In genomic region chr14:103509864-103510263, GRCh38 we compare ENCODE assay signal across 25 cellular contexts. TPM values are rescaled to one million over a fixed set of nuclear protein-coding genes. Genes with fewer than 3 reads are reported as not detected.
DNase-seq lines count a peak whose midpoint lies in the region; ATAC-seq and TF ChIP-seq lines count a peak whose summit lies in the region.
"Had no signal": no experiment of that assay in that cellular context is flagged by ENCODE, and none has a peak within 500 bp of the region (broad histone marks: within the 10 kb centered on the region; RNA-seq: fewer than 3 reads in every experiment).

No MANE protein-coding gene starts in this region.

- H3K27me3 ChIP-seq in right cardiac atrium (ENCODE audit: control insufficient read depth, insufficient read depth) (no peaks in the 10 kb centered on the region), thyroid gland (no peaks in the 10 kb centered on the region)
- H3K27me3 ChIP-seq: SJSA1 had no signal

- intact Hi-C loops in left cardiac atrium (cut with DNase I): no loop called here
- intact Hi-C loops in right cardiac atrium (cut with DNase I): no loop called here
- intact Hi-C loops in thyroid gland (cut with DNase I): no loop called here
- intact Hi-C loops in OCI-LY7 (cut with micrococcal nuclease; ENCODE audit: unreplicated experiment): no loop called here

- no peaks in the 10 kb centered on the region for H3K27me3 Mint-ChIP-seq in activated T-helper 17 cell treated with anti-CD3 and anti-CD28 coated beads, Interleukin-2, amount 50 U/mL, for 72 hours
- peaks cover 6% of the 10 kb centered on the region for H3K27me3 Mint-ChIP-seq in nephron progenitor cell (ENCODE audit: low read depth, poor library complexity)

- TF ChIP-seq CTCF in nephron progenitor cell (IDR thresholded peaks at IDR 0.05) (no peak), thyroid gland (IDR thresholded peaks at IDR 0.05) (no peak), coronary artery (IDR thresholded peaks at IDR 0.05) (no peak), OCI-LY7 (conservative IDR thresholded peaks at IDR 0.05; ENCODE audit: low read length) (no peak)

- H3K9me3 Mint-ChIP-seq in activated T-helper 17 cell treated with anti-CD3 and anti-CD28 coated beads, Interleukin-2, amount 50 U/mL, for 72 hours: no peaks in the 10 kb centered on the region
- no peaks in the 10 kb centered on the region for H3K9me3 Mint-ChIP-seq in nephron progenitor cell
- H3K9me3 Mint-ChIP-seq: GM23338 had no signal

- H3K27ac ChIP-seq in right cardiac atrium (ENCODE audit: low read length) (no peak overlapping the region), thyroid gland (peak overlapping the region in 2 of 3 donors; percentile 64 to 82), coronary artery (no peak overlapping the region), OCI-LY7 (ENCODE audit: low read depth, low read length, poor library complexity, severe bottlenecking) (no peak overlapping the region)
- H3K27ac ChIP-seq: C4-2B, KMS-11, SJSA1 had no signal

- ATAC-seq in left cardiac atrium (no peak), right cardiac atrium (no peak)
- no peak for ATAC-seq in activated T-helper 17 cell treated with anti-CD3 and anti-CD28 coated beads, Interleukin-2, amount 50 U/mL, for 72 hours (replicated peaks)
- ATAC-seq: Right ventricle myocardium inferior had no signal

- 91% methylated on average over 5 of the region's 5 CpGs for WGBS in right cardiac atrium
- 90 to 98% methylated on average over 5 of the region's 5 CpGs for WGBS in thyroid gland, 2 donors

- peak overlapping the region; percentile 32 for H3K27ac Mint-ChIP-seq in activated T-helper 17 cell treated with anti-CD3 and anti-CD28 coated beads, Interleukin-2, amount 50 U/mL, for 72 hours
- peak overlapping the region; percentile 44 for H3K27ac Mint-ChIP-seq in nephron progenitor cell
- H3K27ac Mint-ChIP-seq: GM23338 had no signal

- no peak overlapping the region for H2AFZ ChIP-seq in OCI-LY7 (ENCODE audit: low read length)
- H2AFZ ChIP-seq: GM23338 had no signal

- H3K4me3 Mint-ChIP-seq in activated T-helper 17 cell treated with anti-CD3 and anti-CD28 coated beads, Interleukin-2, amount 50 U/mL, for 72 hours: no peak overlapping the region
- H3K4me3 Mint-ChIP-seq in nephron progenitor cell: no peak overlapping the region
- H3K4me3 Mint-ChIP-seq: GM23338 had no signal

- DNase-seq in left cardiac atrium (peak; percentile 9), right cardiac atrium (no peak), nephron progenitor cell (no peak), thyroid gland (no peak), coronary artery (ENCODE audit: low spot score) (no peak), OCI-M2 (lab: John Stamatoyannopoulos, UW; ENCODE audit: unreplicated experiment) (no peak), OCI-LY7 (ENCODE audit: low spot score) (no peak)
- DNase-seq: EL; GF-D8; HCEC 1CT; IMR-90; NCI-H1105; NCI-H146; NCI-H2029; NCI-H2171; NCI-H345; NCI-H524; NCI-H774; NK-92 treated with Interleukin-12 subunit alpha and Interleukin-12 subunit beta, amount 100 ng/mL, for 24 hours had no signal

- CTCF ChIA-PET in OCI-LY7 (lab: Charles Lee; ENCODE audit: unreplicated experiment): no interaction called here

- POLR2A ChIA-PET in OCI-LY7 (lab: Charles Lee): no interaction called here

- no peak for TF ChIP-seq POLR2A in thyroid gland (IDR thresholded peaks at IDR 0.05)

- H3K4me1 ChIP-seq in right cardiac atrium (ENCODE audit: control insufficient read depth, insufficient read depth, low read length) (no peaks in the 10 kb centered on the region), thyroid gland (peaks cover 39 to 58% of the 10 kb centered on the region in 2 donors), OCI-LY7 (ENCODE audit: insufficient read depth, low read length, poor library complexity, severe bottlenecking) (no peaks in the 10 kb centered on the region)
- H3K4me1 ChIP-seq: SJSA1 had no signal

- peaks cover 11% of the 10 kb centered on the region for H3K4me1 Mint-ChIP-seq in activated T-helper 17 cell treated with anti-CD3 and anti-CD28 coated beads, Interleukin-2, amount 50 U/mL, for 72 hours
- peaks cover 15% of the 10 kb centered on the region for H3K4me1 Mint-ChIP-seq in nephron progenitor cell
- H3K4me1 Mint-ChIP-seq: GM23338 had no signal

- no peak overlapping the region for H3K4me3 ChIP-seq in right cardiac atrium (ENCODE audit: low read length)
- H3K4me3 ChIP-seq in thyroid gland (replicated peaks in 1 of 3): no peak overlapping the region
- no peak overlapping the region for H3K4me3 ChIP-seq in coronary artery
- H3K4me3 ChIP-seq in OCI-LY7 (ENCODE audit: low read depth, low read length, poor library complexity, severe bottlenecking): no peak overlapping the region
- H3K4me3 ChIP-seq: GM23338, SJSA1 had no signal

- no peaks in the 10 kb centered on the region for H3K79me2 ChIP-seq in OCI-LY7 (ENCODE audit: insufficient read depth, low read depth, low read length)

- no peaks in the 10 kb centered on the region for H3K9me2 ChIP-seq in OCI-LY7 (ENCODE audit: insufficient read depth, low read length)

- H4K20me1 ChIP-seq in OCI-LY7 (ENCODE audit: insufficient read depth, low read length): no peaks in the 10 kb centered on the region

- H3K4me2 ChIP-seq in OCI-LY7 (ENCODE audit: low read length): no peak overlapping the region
- H3K4me2 ChIP-seq: GM23338, KMS-11 had no signal

- H3K9me3 ChIP-seq in right cardiac atrium (ENCODE audit: control insufficient read depth, low read length) (no peaks in the 10 kb centered on the region), thyroid gland (no peaks in the 10 kb centered on the region), OCI-LY7 (ENCODE audit: low read length) (no peaks in the 10 kb centered on the region)
- H3K9me3 ChIP-seq: SJSA1 had no signal

- peaks cover 63% of the 10 kb centered on the region for H3K36me3 Mint-ChIP-seq in activated T-helper 17 cell treated with anti-CD3 and anti-CD28 coated beads, Interleukin-2, amount 50 U/mL, for 72 hours (ENCODE audit: low read depth)
- H3K36me3 Mint-ChIP-seq in nephron progenitor cell (ENCODE audit: low read depth): peaks cover 34% of the 10 kb centered on the region

- H3K36me3 ChIP-seq in thyroid gland (peaks cover 7% of the 10 kb centered on the region in 2 donors), OCI-LY7 (ENCODE audit: insufficient read depth, low read length) (peaks cover 22% of the 10 kb centered on the region; the same call in 1 of the 2 replicates)

- BruUV-seq in OCI-LY7 (replicated peaks; lab: Mats Ljungman, UMichigan): no TSS peak

RNA-seq across cellular contexts. Expression of gene CKB, which starts 12.8 kb away (rescaled TPM):
- total RNA-seq in left cardiac atrium (100 to 1,000 TPM; 407 to 412 TPM), right cardiac atrium (100 to 1,000 TPM; 478 to 697 (median 542) TPM), thyroid gland (100 to 1,000 TPM; 190 to 373 (median 266) TPM), OCI-LY7 (2022) (3.0 and 3.2 TPM in 2 replicates)
- 843 TPM for polyA plus RNA-seq in right cardiac atrium
- 10 to 100 TPM in 1 of 2 donors, 1 to 10 TPM in 1; 4.5 to 13.4 TPM for total RNA-seq in activated T-helper 17 cell treated with anti-CD3 and anti-CD28 coated beads, Interleukin-2, amount 50 U/mL, for 72 hours
- total RNA-seq in OCI-LY7 (2014; rRNA removed; shearing (Covaris generic)): 0.57 and 0.82 TPM in 2 replicates

RNA-seq across cellular contexts. Expression of gene TRMT61A, which starts 19.1 kb away (rescaled TPM):
- total RNA-seq in left cardiac atrium (1 to 10 TPM; 6.0 to 8.5 TPM), right cardiac atrium (1 to 10 TPM; 4.8 to 6.9 (median 6.5) TPM), thyroid gland (10 to 100 TPM; 14.9 to 24.4 (median 21.3) TPM), OCI-LY7 (2022) (11.2 and 13.1 TPM in 2 replicates)
- 6.2 TPM for polyA plus RNA-seq in right cardiac atrium
- 10 to 100 TPM in 1 of 2 donors, 1 to 10 TPM in 1; 7.0 to 17.2 TPM for total RNA-seq in activated T-helper 17 cell treated with anti-CD3 and anti-CD28 coated beads, Interleukin-2, amount 50 U/mL, for 72 hours
- 16.7 and 17.1 TPM in 2 replicates for total RNA-seq in OCI-LY7 (2014; rRNA removed; shearing (Covaris generic))

RNA-seq across cellular contexts. Expression of gene BAG5, which starts 52.6 kb away (rescaled TPM):
- total RNA-seq in left cardiac atrium: 10 to 100 TPM; 15.2 to 23.6 TPM
- 10 to 100 TPM; 18.9 to 23.6 (median 19.5) TPM for total RNA-seq in right cardiac atrium
- 7.7 TPM for polyA plus RNA-seq in right cardiac atrium
- 10 to 100 TPM; 21.0 to 33.2 TPM for total RNA-seq in activated T-helper 17 cell treated with anti-CD3 and anti-CD28 coated beads, Interleukin-2, amount 50 U/mL, for 72 hours
- total RNA-seq in thyroid gland: 10 to 100 TPM; 39.4 to 77.5 (median 44.4) TPM
- total RNA-seq in OCI-LY7 (2014; rRNA removed; shearing (Covaris generic)): 26.1 and 29.2 TPM in 2 replicates
- 36.3 and 38.7 TPM in 2 replicates for total RNA-seq in OCI-LY7 (2022)

RNA-seq across cellular contexts. Expression of gene COA8, which starts 52.9 kb away (rescaled TPM):
- total RNA-seq in left cardiac atrium (10 to 100 TPM; 37.8 to 42.5 TPM), right cardiac atrium (10 to 100 TPM; 33.8 to 43.5 (median 41.7) TPM), thyroid gland (10 to 100 TPM; 25.9 to 50.4 (median 33.6) TPM), OCI-LY7 (2022) (33.0 and 38.9 TPM in 2 replicates)
- 60.8 TPM for polyA plus RNA-seq in right cardiac atrium
- total RNA-seq in activated T-helper 17 cell treated with anti-CD3 and anti-CD28 coated beads, Interleukin-2, amount 50 U/mL, for 72 hours: 10 to 100 TPM; 30.9 to 39.9 TPM
- total RNA-seq in OCI-LY7 (2014; rRNA removed; shearing (Covaris generic)): 18.2 and 18.7 TPM in 2 replicates

Comparison
In these comparisons a context has a peak if more than half of its experiments do, and no peak if none do; other contexts are left out.
1. H3K27ac ChIP-seq: peak in thyroid gland (2 of 3); none in right cardiac atrium (single experiment), coronary artery (0 of 2) and OCI-LY7 (single experiment).
2. RNA of gene CKB, which starts 12.8 kb away (total RNA-seq): 478 to 697 TPM in right cardiac atrium, 407 to 412 TPM in left cardiac atrium and 190 to 373 TPM in thyroid gland; 4.5 to 13.4 TPM in activated T-helper 17 cell treated with anti-CD3 and anti-CD28 coated beads, Interleukin-2, amount 50 U/mL, for 72 hours and 0.57 to 3.2 TPM in OCI-LY7; every median in the first group is over 10 times any median in the second.